38 cellular contexts compared by ENCODE assay signal in the genomic region with DNA sequence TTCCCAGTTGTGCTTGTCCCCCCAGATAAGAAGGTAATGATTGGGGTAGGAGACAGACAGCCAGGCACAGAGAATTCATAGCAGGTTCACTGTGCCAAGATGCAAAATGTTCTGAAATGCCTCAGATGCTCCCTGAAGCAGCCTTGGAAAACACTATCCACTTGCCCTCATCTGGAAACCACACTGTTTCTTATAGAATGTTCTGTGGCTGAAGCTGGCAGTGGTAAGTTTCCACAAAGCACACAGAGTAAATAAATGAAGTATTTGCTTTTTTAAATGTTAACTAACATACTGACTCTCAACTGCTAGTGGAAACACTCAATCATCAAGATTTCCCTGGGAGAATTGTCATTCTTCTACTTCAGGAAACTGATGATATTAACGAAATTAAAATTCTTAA.
"Had no signal": no experiment of that assay in that cellular context is flagged by ENCODE, and none has a peak within 500 bp of the region (broad histone marks: within the 10 kb centered on the region; RNA-seq: fewer than 3 reads in every experiment).

No MANE protein-coding gene starts in this region.

- H3K4me3 ChIP-seq: body of pancreas, breast epithelium, PC-9 had no signal

- H3K4me1 ChIP-seq: body of pancreas, breast epithelium had no signal

- FAIRE-seq: RCC 7860 had no signal

- H3K9me3 ChIP-seq: body of pancreas, breast epithelium had no signal

- H2AFZ ChIP-seq: PC-9 had no signal

- H3K4me2 ChIP-seq: PC-9 had no signal

- H3K27me3 ChIP-seq: body of pancreas, breast epithelium had no signal

- ATAC-seq: activated CD8-positive, alpha-beta memory T cell treated with anti-CD3 and anti-CD28 coated beads, Interleukin-2, amount 10 ng/mL, durations not matched to agents 7 days and 5 days; activated naive CD8-positive, alpha-beta T cell treated with anti-CD3 and anti-CD28 coated beads, Interleukin-2, amount 50 U/mL, for 24 hours; body of pancreas; Right ventricle myocardium inferior; SK-N-SH treated with all-trans-retinoic acid at 6 μM for 48 hours; T-cell; T-helper 17 cell had no signal

- DNase-seq: activated CD4-positive, alpha-beta memory T cell treated with anti-CD3 and anti-CD28 coated beads, Interleukin-2, amount 10 ng/mL, durations not matched to agents 7 days and 5 days; activated CD4-positive, alpha-beta T cell treated with anti-CD3 and anti-CD28 coated beads for 1 hour; activated CD4-positive, alpha-beta T cell treated with anti-CD3 and anti-CD28 coated beads for 48 hours; activated CD4-positive, CD25-positive, alpha-beta regulatory T cell; activated CD8-positive, alpha-beta memory T cell treated with anti-CD3 and anti-CD28 coated beads for 24 hours; activated CD8-positive, alpha-beta memory T cell treated with anti-CD3 and anti-CD28 coated beads, Interleukin-2, amount 10 ng/mL, durations not matched to agents 7 days and 5 days; activated CD8-positive, alpha-beta memory T cell treated with anti-CD3 and anti-CD28 coated beads, Interleukin-2, amount 50 U/mL, for 48 hours; activated effector memory CD4-positive, alpha-beta T cell treated with Interleukin-2 at 50 U/mL for 16 hours; activated naive CD4-positive, alpha-beta T cell treated with anti-CD3 and anti-CD28 coated beads, Interleukin-2, amount 10 ng/mL, durations not matched to agents 7 days and 5 days; activated naive CD8-positive, alpha-beta T cell treated with anti-CD3 and anti-CD28 coated beads, Interleukin-2, amount 50 U/mL, for 24 hours; activated T-cell treated with anti-CD3 and anti-CD28 coated beads, Interleukin-2, amount 50 U/mL, for 48 hours; amniotic stem cell; aorta; body of pancreas; caudate nucleus; cerebellar nuclear complex; MM.1S; MV-4-11; NCI-H1092; NCI-H1417; NCI-H146; NCI-H187; NCI-H2029 treated with DMSO at 0.1 percent for 48 hours; NCI-H2107; NCI-H2171; NCI-H510A; NCI-H526; NCI-H748 treated with DMSO at 0.1 percent for 48 hours; PC-9; SIG-M5; T-cell; T-helper 17 cell; WERI-Rb-1 had no signal

- H3K36me3 ChIP-seq: WERI-Rb-1 had no signal

- H3K27ac ChIP-seq: body of pancreas, breast epithelium, PC-9, RWPE1, WERI-Rb-1 had no signal
